Comparison of ENCODE assay signal across 1 cellular context in genomic region chr9:91403665-91404543, GRCh38.
TF ChIP-seq lines count a peak whose summit lies in the region.

No MANE protein-coding gene starts in this region.

TF ChIP-seq in K562, 482 proteins besides CTCF, POLR2A, EP300 and RAD21 (continued from another document and continues in another):
- TF ChIP-seq, protein P1, sequence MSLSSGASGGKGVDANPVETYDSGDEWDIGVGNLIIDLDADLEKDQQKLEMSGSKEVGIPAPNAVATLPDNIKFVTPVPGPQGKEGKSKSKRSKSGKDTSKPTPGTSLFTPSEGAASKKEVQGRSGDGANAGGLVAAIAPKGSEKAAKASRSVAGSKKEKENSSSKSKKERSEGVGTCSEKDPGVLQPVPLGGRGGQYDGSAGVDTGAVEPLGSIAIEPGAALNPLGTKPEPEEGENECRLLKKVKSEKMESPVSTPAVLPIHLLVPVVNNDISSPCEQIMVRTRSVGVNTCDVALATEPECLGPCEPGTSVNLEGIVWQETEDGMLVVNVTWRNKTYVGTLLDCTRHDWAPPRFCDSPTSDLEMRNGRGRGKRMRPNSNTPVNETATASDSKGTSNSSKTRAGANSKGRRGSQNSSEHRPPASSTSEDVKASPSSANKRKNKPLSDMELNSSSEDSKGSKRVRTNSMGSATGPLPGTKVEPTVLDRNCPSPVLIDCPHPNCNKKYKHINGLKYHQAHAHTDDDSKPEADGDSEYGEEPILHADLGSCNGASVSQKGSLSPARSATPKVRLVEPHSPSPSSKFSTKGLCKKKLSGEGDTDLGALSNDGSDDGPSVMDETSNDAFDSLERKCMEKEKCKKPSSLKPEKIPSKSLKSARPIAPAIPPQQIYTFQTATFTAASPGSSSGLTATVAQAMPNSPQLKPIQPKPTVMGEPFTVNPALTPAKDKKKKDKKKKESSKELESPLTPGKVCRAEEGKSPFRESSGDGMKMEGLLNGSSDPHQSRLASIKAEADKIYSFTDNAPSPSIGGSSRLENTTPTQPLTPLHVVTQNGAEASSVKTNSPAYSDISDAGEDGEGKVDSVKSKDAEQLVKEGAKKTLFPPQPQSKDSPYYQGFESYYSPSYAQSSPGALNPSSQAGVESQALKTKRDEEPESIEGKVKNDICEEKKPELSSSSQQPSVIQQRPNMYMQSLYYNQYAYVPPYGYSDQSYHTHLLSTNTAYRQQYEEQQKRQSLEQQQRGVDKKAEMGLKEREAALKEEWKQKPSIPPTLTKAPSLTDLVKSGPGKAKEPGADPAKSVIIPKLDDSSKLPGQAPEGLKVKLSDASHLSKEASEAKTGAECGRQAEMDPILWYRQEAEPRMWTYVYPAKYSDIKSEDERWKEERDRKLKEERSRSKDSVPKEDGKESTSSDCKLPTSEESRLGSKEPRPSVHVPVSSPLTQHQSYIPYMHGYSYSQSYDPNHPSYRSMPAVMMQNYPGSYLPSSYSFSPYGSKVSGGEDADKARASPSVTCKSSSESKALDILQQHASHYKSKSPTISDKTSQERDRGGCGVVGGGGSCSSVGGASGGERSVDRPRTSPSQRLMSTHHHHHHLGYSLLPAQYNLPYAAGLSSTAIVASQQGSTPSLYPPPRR (CRISPR knock-in tag; IDR thresholded peaks at IDR 0.05; ENCODE audit: borderline replicate concordance) = no peak
- TF ChIP-seq SIX5 (IDR thresholded peaks at IDR 0.05; ENCODE audit: borderline replicate concordance in 1 of 2, insufficient read depth in 1 of 2, low read depth in 1 of 2, low read length in 2 of 2) = no peak
- TF ChIP-seq ZNF274 (IDR thresholded peaks at IDR 0.05; ENCODE audit: borderline replicate concordance, low read depth, low read length) = no peak
- no peak for TF ChIP-seq ZNF707 (CRISPR knock-in tag; conservative IDR thresholded peaks at IDR 0.05)
- TF ChIP-seq DIDO1 (tag; IDR thresholded peaks at IDR 0.05; ENCODE audit: low read depth) = no peak
- no peak; the same call in 1 of the 2 replicates for TF ChIP-seq MTA1 (IDR thresholded peaks at IDR 0.05; ENCODE audit: borderline replicate concordance)
- TF ChIP-seq, protein P2, sequence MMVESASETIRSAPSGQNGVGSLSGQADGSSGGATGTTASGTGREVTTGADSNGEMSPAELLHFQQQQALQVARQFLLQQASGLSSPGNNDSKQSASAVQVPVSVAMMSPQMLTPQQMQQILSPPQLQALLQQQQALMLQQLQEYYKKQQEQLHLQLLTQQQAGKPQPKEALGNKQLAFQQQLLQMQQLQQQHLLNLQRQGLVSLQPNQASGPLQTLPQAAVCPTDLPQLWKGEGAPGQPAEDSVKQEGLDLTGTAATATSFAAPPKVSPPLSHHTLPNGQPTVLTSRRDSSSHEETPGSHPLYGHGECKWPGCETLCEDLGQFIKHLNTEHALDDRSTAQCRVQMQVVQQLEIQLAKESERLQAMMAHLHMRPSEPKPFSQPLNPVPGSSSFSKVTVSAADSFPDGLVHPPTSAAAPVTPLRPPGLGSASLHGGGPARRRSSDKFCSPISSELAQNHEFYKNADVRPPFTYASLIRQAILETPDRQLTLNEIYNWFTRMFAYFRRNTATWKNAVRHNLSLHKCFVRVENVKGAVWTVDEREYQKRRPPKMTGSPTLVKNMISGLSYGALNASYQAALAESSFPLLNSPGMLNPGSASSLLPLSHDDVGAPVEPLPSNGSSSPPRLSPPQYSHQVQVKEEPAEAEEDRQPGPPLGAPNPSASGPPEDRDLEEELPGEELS (CRISPR knock-in tag; IDR thresholded peaks at IDR 0.05; ENCODE audit: borderline replicate concordance) = no peak
- TF ChIP-seq ZNF124 (CRISPR knock-in tag; IDR thresholded peaks at IDR 0.05) = no peak
- no peak for TF ChIP-seq FOS (IDR thresholded peaks at IDR 0.05; ENCODE audit: extremely low read depth, insufficient read length)
- peak; percentile 48; the same call in 1 of the 2 replicates for TF ChIP-seq L3MBTL2 (IDR thresholded peaks at IDR 0.05)
- TF ChIP-seq FOXJ3 (CRISPR knock-in tag; IDR thresholded peaks at IDR 0.05) = no peak
- TF ChIP-seq MEIS2 (IDR thresholded peaks at IDR 0.05; ENCODE audit: partially characterized antibody) = peak; percentile 39
- peak; percentile 41 for TF ChIP-seq HDAC3 (IDR thresholded peaks at IDR 0.05; ENCODE audit: borderline replicate concordance, partially characterized antibody)
- TF ChIP-seq HDGF (IDR thresholded peaks at IDR 0.05) = no peak
- peak; percentile 72 for TF ChIP-seq MAFK (IDR thresholded peaks at IDR 0.05; ENCODE audit: low read length)
- TF ChIP-seq DPF2 (IDR thresholded peaks at IDR 0.05) = peak; percentile 75; the same call in 1 of the 2 replicates
- no peak for TF ChIP-seq ARID2 (IDR thresholded peaks at IDR 0.05)
- TF ChIP-seq FOXA1 (IDR thresholded peaks at IDR 0.05; ENCODE audit: borderline replicate concordance) = no peak
- TF ChIP-seq, protein P3, sequence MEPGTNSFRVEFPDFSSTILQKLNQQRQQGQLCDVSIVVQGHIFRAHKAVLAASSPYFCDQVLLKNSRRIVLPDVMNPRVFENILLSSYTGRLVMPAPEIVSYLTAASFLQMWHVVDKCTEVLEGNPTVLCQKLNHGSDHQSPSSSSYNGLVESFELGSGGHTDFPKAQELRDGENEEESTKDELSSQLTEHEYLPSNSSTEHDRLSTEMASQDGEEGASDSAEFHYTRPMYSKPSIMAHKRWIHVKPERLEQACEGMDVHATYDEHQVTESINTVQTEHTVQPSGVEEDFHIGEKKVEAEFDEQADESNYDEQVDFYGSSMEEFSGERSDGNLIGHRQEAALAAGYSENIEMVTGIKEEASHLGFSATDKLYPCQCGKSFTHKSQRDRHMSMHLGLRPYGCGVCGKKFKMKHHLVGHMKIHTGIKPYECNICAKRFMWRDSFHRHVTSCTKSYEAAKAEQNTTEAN (CRISPR knock-in tag; IDR thresholded peaks at IDR 0.05) = no peak
- no peak for TF ChIP-seq PTBP1 (IDR thresholded peaks at IDR 0.05; ENCODE audit: low read depth, low read length)
- no peak for TF ChIP-seq ZNF75A (CRISPR knock-in tag; IDR thresholded peaks at IDR 0.05)
- 0 out of 2 replicates have a peak, but pooled peaks have one; percentile 19 for TF ChIP-seq CREM (IDR thresholded peaks at IDR 0.05; ENCODE audit: low read depth)
- TF ChIP-seq PYGO2 (tag; IDR thresholded peaks at IDR 0.05) = no peak
- no peak for TF ChIP-seq MXI1 (IDR thresholded peaks at IDR 0.05; ENCODE audit: low read depth, low read length)
- TF ChIP-seq RFX1 (IDR thresholded peaks at IDR 0.05) = no peak
- TF ChIP-seq ZNF143 (CRISPR knock-in tag; IDR thresholded peaks at IDR 0.05) = no peak
- peak in 1 of 3 experiments; percentile 64 for TF ChIP-seq YY1 (IDR thresholded peaks at IDR 0.05; ENCODE audit: borderline replicate concordance in 1 of 3, control insufficient read depth in 1 of 3, extremely low read depth in 1 of 3, insufficient read depth in 3 of 3, insufficient read length in 1 of 3, insufficient replicate concordance in 2 of 3, low read depth in 1 of 3, low read length in 2 of 3)
- TF ChIP-seq OTX1 (CRISPR knock-in tag; IDR thresholded peaks at IDR 0.05) = no peak
- TF ChIP-seq, protein P4, sequence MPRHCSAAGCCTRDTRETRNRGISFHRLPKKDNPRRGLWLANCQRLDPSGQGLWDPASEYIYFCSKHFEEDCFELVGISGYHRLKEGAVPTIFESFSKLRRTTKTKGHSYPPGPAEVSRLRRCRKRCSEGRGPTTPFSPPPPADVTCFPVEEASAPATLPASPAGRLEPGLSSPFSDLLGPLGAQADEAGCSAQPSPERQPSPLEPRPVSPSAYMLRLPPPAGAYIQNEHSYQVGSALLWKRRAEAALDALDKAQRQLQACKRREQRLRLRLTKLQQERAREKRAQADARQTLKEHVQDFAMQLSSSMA (CRISPR knock-in tag; IDR thresholded peaks at IDR 0.05) = no peak
- no peak for TF ChIP-seq SETDB1 (IDR thresholded peaks at IDR 0.05; ENCODE audit: low read length)
- TF ChIP-seq NONO (IDR thresholded peaks at IDR 0.05; ENCODE audit: low read depth in 2 of 2, low read length in 1 of 2) = no peak
- TF ChIP-seq, protein P5, sequence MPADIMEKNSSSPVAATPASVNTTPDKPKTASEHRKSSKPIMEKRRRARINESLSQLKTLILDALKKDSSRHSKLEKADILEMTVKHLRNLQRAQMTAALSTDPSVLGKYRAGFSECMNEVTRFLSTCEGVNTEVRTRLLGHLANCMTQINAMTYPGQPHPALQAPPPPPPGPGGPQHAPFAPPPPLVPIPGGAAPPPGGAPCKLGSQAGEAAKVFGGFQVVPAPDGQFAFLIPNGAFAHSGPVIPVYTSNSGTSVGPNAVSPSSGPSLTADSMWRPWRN (IDR thresholded peaks at IDR 0.05; ENCODE audit: low read depth) = no peak
- peak in 1 of 2 experiments; percentile 53; a peak in 1 of 4 replicates for TF ChIP-seq TBL1XR1 (IDR thresholded peaks at IDR 0.05; ENCODE audit: low read length in 2 of 2)
- TF ChIP-seq SMARCA4 (IDR thresholded peaks at IDR 0.05) = 0 out of 2 replicates have a peak, but pooled peaks have one; percentile 30
- TF ChIP-seq ZNF174 (CRISPR knock-in tag; IDR thresholded peaks at IDR 0.05) = no peak
- no peak for TF ChIP-seq NFIX (CRISPR knock-in tag; IDR thresholded peaks at IDR 0.05; ENCODE audit: low read depth)
- peak; percentile 29 for TF ChIP-seq TBP (optimal IDR thresholded peaks at IDR 0.05; ENCODE audit: low read depth, low read length)
- TF ChIP-seq, protein P6, sequence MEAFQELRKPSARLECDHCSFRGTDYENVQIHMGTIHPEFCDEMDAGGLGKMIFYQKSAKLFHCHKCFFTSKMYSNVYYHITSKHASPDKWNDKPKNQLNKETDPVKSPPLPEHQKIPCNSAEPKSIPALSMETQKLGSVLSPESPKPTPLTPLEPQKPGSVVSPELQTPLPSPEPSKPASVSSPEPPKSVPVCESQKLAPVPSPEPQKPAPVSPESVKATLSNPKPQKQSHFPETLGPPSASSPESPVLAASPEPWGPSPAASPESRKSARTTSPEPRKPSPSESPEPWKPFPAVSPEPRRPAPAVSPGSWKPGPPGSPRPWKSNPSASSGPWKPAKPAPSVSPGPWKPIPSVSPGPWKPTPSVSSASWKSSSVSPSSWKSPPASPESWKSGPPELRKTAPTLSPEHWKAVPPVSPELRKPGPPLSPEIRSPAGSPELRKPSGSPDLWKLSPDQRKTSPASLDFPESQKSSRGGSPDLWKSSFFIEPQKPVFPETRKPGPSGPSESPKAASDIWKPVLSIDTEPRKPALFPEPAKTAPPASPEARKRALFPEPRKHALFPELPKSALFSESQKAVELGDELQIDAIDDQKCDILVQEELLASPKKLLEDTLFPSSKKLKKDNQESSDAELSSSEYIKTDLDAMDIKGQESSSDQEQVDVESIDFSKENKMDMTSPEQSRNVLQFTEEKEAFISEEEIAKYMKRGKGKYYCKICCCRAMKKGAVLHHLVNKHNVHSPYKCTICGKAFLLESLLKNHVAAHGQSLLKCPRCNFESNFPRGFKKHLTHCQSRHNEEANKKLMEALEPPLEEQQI (IDR thresholded peaks at IDR 0.05) = no peak
- TF ChIP-seq MAFG (tag; conservative IDR thresholded peaks at IDR 0.05) = peak; percentile 76
- TF ChIP-seq CBFA2T2 (conservative IDR thresholded peaks at IDR 0.05) = peak; percentile 47; the same call in 1 of the 2 replicates
- 0 out of 6 replicates have a peak, but pooled peaks of 1 of the 3 experiments have one; percentile 53 for TF ChIP-seq ZBTB11 (CRISPR knock-in tag; IDR thresholded peaks at IDR 0.05)
- TF ChIP-seq, protein P7, sequence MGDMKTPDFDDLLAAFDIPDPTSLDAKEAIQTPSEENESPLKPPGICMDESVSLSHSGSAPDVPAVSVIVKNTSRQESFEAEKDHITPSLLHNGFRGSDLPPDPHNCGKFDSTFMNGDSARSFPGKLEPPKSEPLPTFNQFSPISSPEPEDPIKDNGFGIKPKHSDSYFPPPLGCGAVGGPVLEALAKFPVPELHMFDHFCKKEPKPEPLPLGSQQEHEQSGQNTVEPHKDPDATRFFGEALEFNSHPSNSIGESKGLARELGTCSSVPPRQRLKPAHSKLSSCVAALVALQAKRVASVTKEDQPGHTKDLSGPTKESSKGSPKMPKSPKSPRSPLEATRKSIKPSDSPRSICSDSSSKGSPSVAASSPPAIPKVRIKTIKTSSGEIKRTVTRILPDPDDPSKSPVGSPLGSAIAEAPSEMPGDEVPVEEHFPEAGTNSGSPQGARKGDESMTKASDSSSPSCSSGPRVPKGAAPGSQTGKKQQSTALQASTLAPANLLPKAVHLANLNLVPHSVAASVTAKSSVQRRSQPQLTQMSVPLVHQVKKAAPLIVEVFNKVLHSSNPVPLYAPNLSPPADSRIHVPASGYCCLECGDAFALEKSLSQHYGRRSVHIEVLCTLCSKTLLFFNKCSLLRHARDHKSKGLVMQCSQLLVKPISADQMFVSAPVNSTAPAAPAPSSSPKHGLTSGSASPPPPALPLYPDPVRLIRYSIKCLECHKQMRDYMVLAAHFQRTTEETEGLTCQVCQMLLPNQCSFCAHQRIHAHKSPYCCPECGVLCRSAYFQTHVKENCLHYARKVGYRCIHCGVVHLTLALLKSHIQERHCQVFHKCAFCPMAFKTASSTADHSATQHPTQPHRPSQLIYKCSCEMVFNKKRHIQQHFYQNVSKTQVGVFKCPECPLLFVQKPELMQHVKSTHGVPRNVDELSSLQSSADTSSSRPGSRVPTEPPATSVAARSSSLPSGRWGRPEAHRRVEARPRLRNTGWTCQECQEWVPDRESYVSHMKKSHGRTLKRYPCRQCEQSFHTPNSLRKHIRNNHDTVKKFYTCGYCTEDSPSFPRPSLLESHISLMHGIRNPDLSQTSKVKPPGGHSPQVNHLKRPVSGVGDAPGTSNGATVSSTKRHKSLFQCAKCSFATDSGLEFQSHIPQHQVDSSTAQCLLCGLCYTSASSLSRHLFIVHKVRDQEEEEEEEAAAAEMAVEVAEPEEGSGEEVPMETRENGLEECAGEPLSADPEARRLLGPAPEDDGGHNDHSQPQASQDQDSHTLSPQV (IDR thresholded peaks at IDR 0.05) = 0 out of 2 replicates have a peak, but pooled peaks have one; percentile 28
- TF ChIP-seq TRIM24 (IDR thresholded peaks at IDR 0.05) = no peak
- peak; percentile 59; the same call in 1 of the 2 replicates for TF ChIP-seq ZEB2 (IDR thresholded peaks at IDR 0.05)
- TF ChIP-seq ZNF316 (IDR thresholded peaks at IDR 0.05) = peak; percentile 73
- 0 out of 2 replicates have a peak, but pooled peaks have one; percentile 58 for TF ChIP-seq SPI1 (IDR thresholded peaks at IDR 0.05; ENCODE audit: borderline replicate concordance, low read depth, low read length)
- TF ChIP-seq LEF1 (IDR thresholded peaks at IDR 0.05) = peak; percentile 62; the same call in 1 of the 2 replicates
